Comparison of ENCODE assay signal across 1 cellular context in genomic region chr9:19441730-19442129, GRCh38.
TF ChIP-seq lines count a peak whose summit lies in the region.

No MANE protein-coding gene starts in this region.

TF ChIP-seq in HepG2, 621 proteins besides CTCF, POLR2A, EP300 and RAD21 (continued from another document):
- TF ChIP-seq GFI1 (CRISPR knock-in tag; IDR thresholded peaks at IDR 0.05; ENCODE audit: borderline replicate concordance) (no peak), SOX13 (IDR thresholded peaks at IDR 0.05) (no peak), SOX13 (CRISPR knock-in tag; conservative IDR thresholded peaks at IDR 0.05 in 1 of 2, IDR thresholded peaks at IDR 0.05 in 1 of 2) (no peak), HOMEZ (CRISPR knock-in tag; IDR thresholded peaks at IDR 0.05; ENCODE audit: low read depth) (no peak), ISX (CRISPR knock-in tag; conservative IDR thresholded peaks at IDR 0.05) (no peak), ZNF652 (CRISPR knock-in tag; IDR thresholded peaks at IDR 0.05; ENCODE audit: borderline replicate concordance, low read depth) (no peak), RFXAP (CRISPR knock-in tag; IDR thresholded peaks at IDR 0.05; ENCODE audit: borderline replicate concordance) (no peak), CENPBD1 (CRISPR knock-in tag; IDR thresholded peaks at IDR 0.05; ENCODE audit: borderline replicate concordance, low read depth) (no peak), MXD1 (CRISPR knock-in tag; IDR thresholded peaks at IDR 0.05) (no peak), POGZ (CRISPR knock-in tag; IDR thresholded peaks at IDR 0.05) (no peak), SMAD9 (CRISPR knock-in tag; IDR thresholded peaks at IDR 0.05) (no peak), NONO (IDR thresholded peaks at IDR 0.05) (no peak), NONO (CRISPR knock-in tag; conservative IDR thresholded peaks at IDR 0.05) (no peak), ZNF629 (CRISPR knock-in tag; conservative IDR thresholded peaks at IDR 0.05) (no peak), SIN3A (IDR thresholded peaks at IDR 0.05; ENCODE audit: borderline replicate concordance, low read depth, low read length) (no peak)
